1 cellular context compared by ENCODE assay signal in genomic region chr20:51206032-51206662, GRCh38.
TF ChIP-seq lines count a peak whose summit lies in the region.

No MANE protein-coding gene starts in this region.

TF ChIP-seq in K562, 482 proteins besides CTCF, POLR2A, EP300 and RAD21 (continued from another document):
- no peak for TF ChIP-seq ZBTB40 (IDR thresholded peaks at IDR 0.05)
- TF ChIP-seq ZBTB40 (CRISPR knock-in tag; IDR thresholded peaks at IDR 0.05): no peak
- TF ChIP-seq NFYB (IDR thresholded peaks at IDR 0.05; ENCODE audit: extremely low read depth, insufficient read length): peak; percentile 42
- TF ChIP-seq ZBED1 (IDR thresholded peaks at IDR 0.05): no peak
